Comparison of ENCODE assay signal across 7 cellular contexts in the genomic region with DNA sequence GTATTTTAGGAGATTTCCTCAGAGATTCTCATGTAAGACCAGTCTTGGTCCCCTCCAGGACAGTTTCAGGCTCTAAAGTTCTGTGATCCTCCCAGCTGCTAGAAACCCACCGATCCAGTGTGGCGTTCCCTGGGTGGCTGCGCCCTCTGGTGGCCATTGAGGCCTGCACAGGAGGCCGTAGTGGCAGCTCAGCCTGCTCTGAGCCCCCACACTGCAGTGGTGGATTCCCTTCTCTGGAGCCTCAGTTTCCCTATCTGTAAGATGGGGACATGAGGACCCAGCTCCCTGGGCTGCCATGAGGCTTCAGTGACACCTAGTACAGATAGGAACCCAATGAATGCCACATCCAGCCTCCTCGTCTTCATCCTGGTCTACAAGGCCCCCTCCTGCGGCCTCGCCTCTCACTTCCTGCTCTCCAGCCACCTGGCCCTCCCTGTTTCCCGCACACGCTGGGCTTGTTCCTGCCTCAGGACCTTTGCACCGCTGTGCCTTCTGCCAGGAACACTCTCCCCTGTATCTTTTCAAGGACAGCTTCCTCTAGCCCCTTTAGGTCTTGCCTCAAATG. TPM values are rescaled to one million over a fixed set of nuclear protein-coding genes. Genes with fewer than 3 reads are reported as not detected.
DNase-seq lines count a peak whose midpoint lies in the region; ATAC-seq and TF ChIP-seq lines count a peak whose summit lies in the region.

No MANE protein-coding gene starts in this region.

- H3K27me3 Mint-ChIP-seq in GM23338 (ENCODE audit: insufficient read depth, low read depth, poor library complexity): peaks cover 12% of the 10 kb centered on the region

- H3K4me3 ChIP-seq in GM23338: no peak overlapping the region
- H3K4me3 ChIP-seq in effector memory CD4-positive, alpha-beta T cell (ENCODE audit: insufficient read depth, low read depth, low read length, poor library complexity, severe bottlenecking): no peak overlapping the region

- 0 out of 2 replicates have a peak, but pooled peaks cover 4% of the 10 kb centered on the region for H3K4me1 ChIP-seq in GM23338 (ENCODE audit: insufficient read depth)
- no peaks in the 10 kb centered on the region for H3K4me1 ChIP-seq in effector memory CD4-positive, alpha-beta T cell (ENCODE audit: control insufficient read depth, insufficient read depth, low read length, poor library complexity, severe bottlenecking)

- H3K36me3 Mint-ChIP-seq in GM23338 (ENCODE audit: low read depth): peaks cover 4% of the 10 kb centered on the region; the same call in 1 of the 3 replicates

- H3K36me3 ChIP-seq in GM23338 (ENCODE audit: insufficient read depth): no peaks in the 10 kb centered on the region
- H3K36me3 ChIP-seq in effector memory CD4-positive, alpha-beta T cell (ENCODE audit: control insufficient read depth, insufficient read depth, low read length): peaks cover 12% of the 10 kb centered on the region

- H3K27ac Mint-ChIP-seq in GM23338: no peak overlapping the region

- H3K79me2 ChIP-seq in GM23338 (replicated peaks; ENCODE audit: insufficient read depth): no peaks in the 10 kb centered on the region

- no peaks in the 10 kb centered on the region for H3K9me3 ChIP-seq in effector memory CD4-positive, alpha-beta T cell (ENCODE audit: control insufficient read depth, low read length)

- no peaks in the 10 kb centered on the region for H3K27me3 ChIP-seq in GM23338 (ENCODE audit: insufficient read depth)
- no peaks in the 10 kb centered on the region for H3K27me3 ChIP-seq in effector memory CD4-positive, alpha-beta T cell (replicated peaks; ENCODE audit: control insufficient read depth, insufficient read depth, low read length, poor library complexity, severe bottlenecking)

- H3K4me3 Mint-ChIP-seq in GM23338: no peak overlapping the region

- no peak overlapping the region for H3K4me2 ChIP-seq in GM23338

- peak; percentile 32 for DNase-seq in GDM1 (lab: John Stamatoyannopoulos, UW)
- peak; percentile 88 for DNase-seq in GM23338 (ENCODE audit: low spot score)
- peak; percentile 32 for DNase-seq in NCI-H226
- DNase-seq in activated CD8-positive, alpha-beta memory T cell treated with anti-CD3 and anti-CD28 coated beads for 24 hours: peak; percentile 93
- peak; percentile 57 to 68 (median 59) for DNase-seq in effector memory CD4-positive, alpha-beta T cell
- peak; percentile 80 for DNase-seq in midbrain (lab: John Stamatoyannopoulos, UW)
- DNase-seq in stimulated activated CD8-positive, alpha-beta memory T cell treated with anti-CD3 and anti-CD28 coated beads, Interleukin-4, amount 100 ng/mL, for 24 hours (ENCODE audit: low read depth): peak; percentile 68

- peaks cover 6% of the 10 kb centered on the region; the same call in 2 of the 3 replicates for H3K4me1 Mint-ChIP-seq in GM23338

- no peaks in the 10 kb centered on the region for H3K9me2 ChIP-seq in GM23338 (ENCODE audit: insufficient read depth)

- no peaks in the 10 kb centered on the region for H3F3A ChIP-seq in GM23338 (replicated peaks; ENCODE audit: low read depth)

- no peak overlapping the region for H3K27ac ChIP-seq in GM23338 (ENCODE audit: low read depth)
- no peak overlapping the region for H3K27ac ChIP-seq in effector memory CD4-positive, alpha-beta T cell (ENCODE audit: insufficient read depth, low read length, poor library complexity, severe bottlenecking)

- peak; percentile 95 for ATAC-seq in GM23338

- H2AFZ ChIP-seq in GM23338: no peak overlapping the region

- no peaks in the 10 kb centered on the region; the same call in 2 of the 3 replicates for H3K9me3 Mint-ChIP-seq in GM23338

- TF ChIP-seq CTCF in GM23338 (conservative IDR thresholded peaks at IDR 0.05; ENCODE audit: low read depth in 2 of 2): peak; percentile 98 to 99

- H4K20me1 ChIP-seq in GM23338 (replicated peaks; ENCODE audit: insufficient read depth): no peaks in the 10 kb centered on the region

TF ChIP-seq in GM23338, 12 proteins besides CTCF, POLR2A, EP300 and RAD21:
- no peak for TF ChIP-seq POLR2AphosphoS5 (IDR thresholded peaks at IDR 0.05; ENCODE audit: low read depth)
- TF ChIP-seq, protein P1, sequence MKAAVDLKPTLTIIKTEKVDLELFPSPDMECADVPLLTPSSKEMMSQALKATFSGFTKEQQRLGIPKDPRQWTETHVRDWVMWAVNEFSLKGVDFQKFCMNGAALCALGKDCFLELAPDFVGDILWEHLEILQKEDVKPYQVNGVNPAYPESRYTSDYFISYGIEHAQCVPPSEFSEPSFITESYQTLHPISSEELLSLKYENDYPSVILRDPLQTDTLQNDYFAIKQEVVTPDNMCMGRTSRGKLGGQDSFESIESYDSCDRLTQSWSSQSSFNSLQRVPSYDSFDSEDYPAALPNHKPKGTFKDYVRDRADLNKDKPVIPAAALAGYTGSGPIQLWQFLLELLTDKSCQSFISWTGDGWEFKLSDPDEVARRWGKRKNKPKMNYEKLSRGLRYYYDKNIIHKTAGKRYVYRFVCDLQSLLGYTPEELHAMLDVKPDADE (IDR thresholded peaks at IDR 0.05): no peak

RNA-seq across cellular contexts. Expression of a gene that starts 16.5 kb away (rescaled TPM):
- total RNA-seq in GM23338 (2014; rRNA removed; shearing (Covaris generic)): 4.7 and 5.2 TPM in 2 replicates
- polyA plus RNA-seq in GM23338 (2016; fragmentation: Nextera tagmentation; extraction: Ambion mirVana): 2.0 and 3.2 TPM in 2 replicates

RNA-seq across cellular contexts. Expression of a gene that starts 22.6 kb away (rescaled TPM):
- 5.5 and 11.1 TPM in 2 replicates for total RNA-seq in GM23338 (2014; rRNA removed; shearing (Covaris generic))
- 2.2 and 2.6 TPM in 2 replicates for polyA plus RNA-seq in GM23338 (2016; fragmentation: Nextera tagmentation; extraction: Ambion mirVana)

RNA-seq across cellular contexts. Expression of a gene that starts 33.6 kb away (rescaled TPM):
- total RNA-seq in GM23338 (2014; rRNA removed; shearing (Covaris generic)): 26.6 and 29.1 TPM in 2 replicates
- polyA plus RNA-seq in GM23338 (2016; fragmentation: Nextera tagmentation; extraction: Ambion mirVana): 11.4 and 12.9 TPM in 2 replicates

RNA-seq across cellular contexts. Expression of a gene that starts 57.4 kb away (rescaled TPM):
- 107 and 123 TPM in 2 replicates for total RNA-seq in GM23338 (2014; rRNA removed; shearing (Covaris generic))
- 36.4 and 37.6 TPM in 2 replicates for polyA plus RNA-seq in GM23338 (2016; fragmentation: Nextera tagmentation; extraction: Ambion mirVana)

Comparison
In these comparisons a context has a peak if more than half of its experiments do, and no peak if none do; other contexts are left out.
1. DNase-seq: peak in every context shown above with its lines; median percentile 93 in activated CD8-positive, alpha-beta memory T cell treated with anti-CD3 and anti-CD28 coated beads for 24 hours; 88 in GM23338; 80 in midbrain; 68 in stimulated activated CD8-positive, alpha-beta memory T cell treated with anti-CD3 and anti-CD28 coated beads, Interleukin-4, amount 100 ng/mL, for 24 hours; 59 in effector memory CD4-positive, alpha-beta T cell; 32 in GDM1; 32 in NCI-H226.